ENCODE assay signal across 1 cellular context in genomic region chr3:51642462-51642861, GRCh38.
TF ChIP-seq lines count a peak whose summit lies in the region.

No MANE protein-coding gene starts in this region.

TF ChIP-seq in H1, 55 proteins besides CTCF, POLR2A, EP300 and RAD21:
- no peak for TF ChIP-seq SRF (IDR thresholded peaks at IDR 0.05; ENCODE audit: low read depth, low read length)
- TF ChIP-seq TCF12 (IDR thresholded peaks at IDR 0.05; ENCODE audit: low read depth, low read length): no peak
- peak; percentile 16; the same call in 1 of the 2 replicates for TF ChIP-seq CEBPB (IDR thresholded peaks at IDR 0.05; ENCODE audit: low read depth, low read length)
- TF ChIP-seq RNF2 (IDR thresholded peaks at IDR 0.05; ENCODE audit: borderline replicate concordance, low read depth, low read length, missing control alignments, poor library complexity, severe bottlenecking): no peak
- TF ChIP-seq YY1 (IDR thresholded peaks at IDR 0.05; ENCODE audit: low read depth, low read length): no peak
- no peak for TF ChIP-seq SP4 (IDR thresholded peaks at IDR 0.05; ENCODE audit: low read length)
